ENCODE assay signal across 8 cellular contexts in the genomic region with DNA sequence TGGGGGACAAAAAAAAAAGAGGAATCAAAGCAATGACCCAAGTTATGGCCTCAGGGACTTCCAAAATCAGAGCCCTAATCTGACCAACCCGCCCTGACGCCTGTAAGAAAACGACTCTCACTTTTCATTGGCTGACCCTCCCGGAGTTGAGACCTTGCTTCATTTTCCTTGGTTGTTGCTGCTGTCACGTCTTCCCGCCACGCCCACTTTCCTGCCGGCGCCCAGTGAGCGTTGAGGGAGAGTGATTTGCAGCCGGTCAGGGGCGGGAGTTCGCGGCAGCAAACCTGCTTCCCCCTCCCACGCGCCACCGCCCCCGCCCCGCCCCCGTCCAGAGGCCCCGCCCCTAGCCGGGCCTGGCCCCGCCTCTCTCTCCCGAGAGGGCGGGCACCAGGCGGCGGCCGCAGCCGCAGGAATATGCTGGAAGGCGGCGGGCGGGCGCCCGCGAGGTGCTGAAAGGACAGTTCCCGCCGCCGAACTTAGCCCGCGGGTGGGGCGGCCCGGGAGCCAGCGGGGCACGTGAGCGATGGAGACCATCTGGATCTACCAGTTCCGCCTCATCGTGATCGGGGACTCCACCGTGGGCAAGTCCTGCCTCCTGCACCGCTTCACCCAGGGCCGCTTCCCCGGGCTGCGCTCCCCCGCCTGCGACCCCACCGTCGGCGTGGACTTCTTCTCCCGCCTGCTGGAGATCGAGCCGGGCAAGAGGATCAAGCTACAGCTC. TPM values are rescaled to one million over a fixed set of nuclear protein-coding genes. Genes with fewer than 3 reads are reported as not detected.
DNase-seq lines count a peak whose midpoint lies in the region; ATAC-seq, FAIRE-seq and TF ChIP-seq lines count a peak whose summit lies in the region.

A gene with protein sequence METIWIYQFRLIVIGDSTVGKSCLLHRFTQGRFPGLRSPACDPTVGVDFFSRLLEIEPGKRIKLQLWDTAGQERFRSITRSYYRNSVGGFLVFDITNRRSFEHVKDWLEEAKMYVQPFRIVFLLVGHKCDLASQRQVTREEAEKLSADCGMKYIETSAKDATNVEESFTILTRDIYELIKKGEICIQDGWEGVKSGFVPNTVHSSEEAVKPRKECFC (plus strand): TSS at position 403 of the 721 bp plus-strand sequence. CDS start 121 bp downstream, at position 524.

- CTCF ChIA-PET in activated CD4-positive, alpha-beta T cell treated with anti-CD3 and anti-CD28 coated beads, Interleukin-2, amount 10 ng/mL, durations not matched to agents 7 days and 5 days (lab: Charles Lee): no interaction called here
- CTCF ChIA-PET in HepG2 (lab: Yijun Ruan, JAX; ENCODE audit: low intra/inter-chr PET ratio, low total read pairs): no interaction called here

- TF ChIP-seq EP300 in HepG2 (IDR thresholded peaks at IDR 0.05; ENCODE audit: low read depth in 2 of 2, low read length in 2 of 2) (no peak), HepG2 (CRISPR knock-in tag; IDR thresholded peaks at IDR 0.05; ENCODE audit: borderline replicate concordance) (no peak)

- POLR2A ChIA-PET in activated CD4-positive, alpha-beta T cell treated with anti-CD3 and anti-CD28 coated beads, Interleukin-2, amount 10 ng/mL, durations not matched to agents 7 days and 5 days (lab: Charles Lee): no interaction called here
- POLR2A ChIA-PET in HepG2 (lab: Yijun Ruan, JAX): no interaction called here

- ATAC-seq in HG03439 (IDR thresholded peaks at IDR 0.05; ENCODE audit: unreplicated experiment): peak; percentile 93
- peak; percentile 94 for ATAC-seq in HepG2

- no peak within 1 kb of the TSS for H3K27ac ChIP-seq in HepG2 (ENCODE audit: extremely low read length, insufficient read depth, low read length)

- BruUV-seq in HepG2 (replicated peaks; lab: Mats Ljungman, UMichigan): no TSS peak

- no peaks in the 10 kb centered on the region for H3K9me3 Mint-ChIP-seq in activated CD4-positive, alpha-beta T cell treated with anti-CD3 and anti-CD28 coated beads, Interleukin-2, amount 10 ng/mL, durations not matched to agents 7 days and 5 days

- intact Hi-C loops in HepG2 (cut with micrococcal nuclease; ENCODE audit: unreplicated experiment): no loop called here

- DNase-seq in AG10803 (ENCODE audit: low read depth) (peak; percentile 80), GM19239 (ENCODE audit: insufficient read length, low spot score) (peak; percentile 94), NCI-H524 (lab: John Stamatoyannopoulos, UW) (peak; percentile 96 to 98), dermis blood vessel endothelial cell (peak; percentile 92), HepG2 (ENCODE audit: low spot score) (peak; percentile 21)
- peak; percentile 87 for DNase-seq in activated CD4-positive, alpha-beta T cell treated with anti-CD3 and anti-CD28 coated beads, Interleukin-2, amount 10 ng/mL, durations not matched to agents 7 days and 5 days
- DNase-seq in stimulated activated CD4-positive, alpha-beta T cell treated with anti-CD3 and anti-CD28 coated beads, Interleukin-2, amount 100 ng/mL, for 4 hours (ENCODE audit: low read depth): peak; percentile 64

- TF ChIP-seq POLR2A in HepG2 (IDR thresholded peaks at IDR 0.05; ENCODE audit: insufficient read depth in 1 of 2, low read depth in 2 of 2, low read length in 2 of 2): no peak

- no peaks in the 10 kb centered on the region for H3K4me1 ChIP-seq in HepG2 (ENCODE audit: insufficient read depth, low read length)

- no peak within 1 kb of the TSS for H3K27ac Mint-ChIP-seq in activated CD4-positive, alpha-beta T cell treated with anti-CD3 and anti-CD28 coated beads, Interleukin-2, amount 10 ng/mL, durations not matched to agents 7 days and 5 days

- in situ Hi-C loops in HepG2 (cut with HindIII; ENCODE audit: extremely low pct_ligation_motif_present, low pct_unique_long_range_greater_than_20kb): no loop called here

- no peaks in the 10 kb centered on the region for H3K79me2 ChIP-seq in HepG2 (ENCODE audit: insufficient read depth, low read length)

- H3K4me3 Mint-ChIP-seq in activated CD4-positive, alpha-beta T cell treated with anti-CD3 and anti-CD28 coated beads, Interleukin-2, amount 10 ng/mL, durations not matched to agents 7 days and 5 days: peak within 1 kb of the TSS; percentile 69

- TF ChIP-seq CTCF in AG10803 (conservative IDR thresholded peaks at IDR 0.05; ENCODE audit: low read length) (no peak), HepG2 (CRISPR knock-in tag; IDR thresholded peaks at IDR 0.05) (no peak)

- no peaks in the 10 kb centered on the region for H3K9me3 ChIP-seq in HepG2 (ENCODE audit: low read length)

- peaks cover 34% of the 10 kb centered on the region for H3K27me3 Mint-ChIP-seq in activated CD4-positive, alpha-beta T cell treated with anti-CD3 and anti-CD28 coated beads, Interleukin-2, amount 10 ng/mL, durations not matched to agents 7 days and 5 days

- no peaks in the 10 kb centered on the region for H3K36me3 ChIP-seq in HepG2 (replicated peaks in 1 of 2; ENCODE audit: control insufficient read depth in 1 of 2, insufficient read depth in 2 of 2, low read length in 2 of 2)

- TF ChIP-seq RAD21 in HepG2 (CRISPR knock-in tag; IDR thresholded peaks at IDR 0.05): no peak

- FAIRE-seq in GM19239 (lab: Jason Lieb, UNC): peak; percentile 73
- FAIRE-seq in HepG2 (lab: Jason Lieb, UNC): no peak

- 0 out of 2 replicates have a peak within 1 kb of the TSS, but pooled peaks have one; percentile 18 for H3K4me2 ChIP-seq in HepG2 (ENCODE audit: low read depth, low read length)

- no peaks in the 10 kb centered on the region for H4K20me1 ChIP-seq in HepG2 (ENCODE audit: insufficient read depth, low read length)

- H3K9ac ChIP-seq in HepG2 (ENCODE audit: insufficient read depth, low read depth, low read length): no peak within 1 kb of the TSS

- 55% methylated on average over 20 of the region's 61 CpGs for WGBS in HepG2 (ENCODE audit: low lambda C conversion rate)

- H3K4me1 Mint-ChIP-seq in activated CD4-positive, alpha-beta T cell treated with anti-CD3 and anti-CD28 coated beads, Interleukin-2, amount 10 ng/mL, durations not matched to agents 7 days and 5 days: peaks cover 14% of the 10 kb centered on the region

- H3K4me3 ChIP-seq in AG10803 (ENCODE audit: low read length) (peak within 1 kb of the TSS; percentile 40), HepG2 (replicated peaks in 1 of 3; ENCODE audit: insufficient read depth in 1 of 3, low read depth in 2 of 3, low read length in 3 of 3) (no peak within 1 kb of the TSS)

- H3K36me3 Mint-ChIP-seq in activated CD4-positive, alpha-beta T cell treated with anti-CD3 and anti-CD28 coated beads, Interleukin-2, amount 10 ng/mL, durations not matched to agents 7 days and 5 days (ENCODE audit: low read depth): no peaks in the 10 kb centered on the region

- peaks cover 0 to 14% of the 10 kb centered on the region in 2 experiments; a peak in 2 of 5 replicates for H3K27me3 ChIP-seq in HepG2 (ENCODE audit: control insufficient read depth in 1 of 2, insufficient read depth in 2 of 2, low read length in 2 of 2)

- H2AFZ ChIP-seq in HepG2 (ENCODE audit: low read length): no peak within 1 kb of the TSS

TF ChIP-seq in HepG2, 621 proteins besides CTCF, POLR2A, EP300 and RAD21 (continues in another document):
- TF ChIP-seq SALL1 (CRISPR knock-in tag; IDR thresholded peaks at IDR 0.05) (no peak), SATB2 (CRISPR knock-in tag; IDR thresholded peaks at IDR 0.05) (no peak), CHD2 (IDR thresholded peaks at IDR 0.05; ENCODE audit: low read depth, low read length) (no peak), NFYB (CRISPR knock-in tag; IDR thresholded peaks at IDR 0.05) (peak; percentile 67), ELF1 (CRISPR knock-in tag; IDR thresholded peaks at IDR 0.05) (no peak), SMYD3 (CRISPR knock-in tag; IDR thresholded peaks at IDR 0.05) (no peak), ZNF460 (CRISPR knock-in tag; IDR thresholded peaks at IDR 0.05; ENCODE audit: borderline replicate concordance) (no peak)
- TF ChIP-seq, protein P1, sequence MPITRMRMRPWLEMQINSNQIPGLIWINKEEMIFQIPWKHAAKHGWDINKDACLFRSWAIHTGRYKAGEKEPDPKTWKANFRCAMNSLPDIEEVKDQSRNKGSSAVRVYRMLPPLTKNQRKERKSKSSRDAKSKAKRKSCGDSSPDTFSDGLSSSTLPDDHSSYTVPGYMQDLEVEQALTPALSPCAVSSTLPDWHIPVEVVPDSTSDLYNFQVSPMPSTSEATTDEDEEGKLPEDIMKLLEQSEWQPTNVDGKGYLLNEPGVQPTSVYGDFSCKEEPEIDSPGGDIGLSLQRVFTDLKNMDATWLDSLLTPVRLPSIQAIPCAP (CRISPR knock-in tag; IDR thresholded peaks at IDR 0.05; ENCODE audit: low read depth): no peak

RNA-seq across cellular contexts. Expression of the gene that starts here (rescaled TPM):
- under 1 TPM in 1 of 2 experiments, not detected in 1; 0.15 TPM for total RNA-seq in activated CD4-positive, alpha-beta T cell treated with anti-CD3 and anti-CD28 coated beads, Interleukin-2, amount 10 ng/mL, durations not matched to agents 7 days and 5 days
- total RNA-seq in dermis blood vessel endothelial cell (0.05 and 0.17 TPM in 2 replicates), HepG2 (2016; rRNA removed; fragmentation: Illumina TruSeq; extraction: Trizol) (not detected in 2 replicates)
- not detected in 2 replicates for total RNA-seq in HepG2 (2016; cell fraction: cytosol; rRNA removed; fragmentation: Illumina TruSeq; extraction: Trizol; ENCODE audit: low read depth)
- not detected in 2 replicates for total RNA-seq in HepG2 (2016; cell fraction: insoluble cytoplasmic fraction; rRNA removed; fragmentation: Illumina TruSeq; extraction: Trizol)
- not detected in 2 replicates for total RNA-seq in HepG2 (2016; cell fraction: membrane; rRNA removed; fragmentation: Illumina TruSeq; extraction: Trizol)
- total RNA-seq in HepG2 (2016; cell fraction: nucleus; rRNA removed; fragmentation: Illumina TruSeq; extraction: Trizol): not detected in 2 replicates
- polyA plus RNA-seq in HepG2 (2011; rRNA removed): not detected in 2 replicates
- not detected in 2 replicates for polyA plus RNA-seq in HepG2 (2011; cell fraction: cytosol; rRNA removed)
- not detected in 2 replicates for polyA plus RNA-seq in HepG2 (2011; cell fraction: nucleus; rRNA removed)
- not detected in 2 replicates for polyA plus RNA-seq in HepG2 (2012)
- not detected in 2 replicates for polyA plus RNA-seq in HepG2 (2016; cell fraction: cytosol; fragmentation: Illumina TruSeq; extraction: Trizol; ENCODE audit: low read depth)
- not detected in 2 replicates for polyA plus RNA-seq in HepG2 (2016; cell fraction: insoluble cytoplasmic fraction; fragmentation: Illumina TruSeq; extraction: Trizol; ENCODE audit: low read depth)
- not detected in 2 replicates for polyA plus RNA-seq in HepG2 (2016; cell fraction: membrane; fragmentation: Illumina TruSeq; extraction: Trizol; ENCODE audit: low read depth)
- polyA plus RNA-seq in HepG2 (2016; cell fraction: nucleus; fragmentation: Illumina TruSeq; extraction: Trizol; ENCODE audit: insufficient read depth, low read depth): not detected in 2 replicates
- polyA minus RNA-seq in HepG2 (2011; rRNA and poly(A)+ RNA removed; ENCODE audit: low replicate concordance): not detected in 2 replicates
- polyA minus RNA-seq in HepG2 (2011; cell fraction: cytosol; rRNA and poly(A)+ RNA removed): not detected in 2 replicates
- polyA minus RNA-seq in HepG2 (2011; cell fraction: nucleus; rRNA and poly(A)+ RNA removed): not detected in 2 replicates

Comparison
In these comparisons a context has a peak if more than half of its experiments do, and no peak if none do; other contexts are left out.
1. Peak in DNase-seq in activated CD4-positive, alpha-beta T cell treated with anti-CD3 and anti-CD28 coated beads, Interleukin-2, amount 10 ng/mL, durations not matched to agents 7 days and 5 days; RNA of the gene not detected or under 1 TPM.
2. Peak in DNase-seq in dermis blood vessel endothelial cell; RNA of the gene not detected or under 1 TPM.
3. Peak in DNase-seq, ATAC-seq and H3K4me2 ChIP-seq in HepG2; RNA of the gene not detected or under 1 TPM.
4. DNase-seq: peak in every context shown above with its lines; median percentile 97 in NCI-H524; 94 in GM19239; 92 in dermis blood vessel endothelial cell; 87 in activated CD4-positive, alpha-beta T cell treated with anti-CD3 and anti-CD28 coated beads, Interleukin-2, amount 10 ng/mL, durations not matched to agents 7 days and 5 days; 80 in AG10803; 64 in stimulated activated CD4-positive, alpha-beta T cell treated with anti-CD3 and anti-CD28 coated beads, Interleukin-2, amount 100 ng/mL, for 4 hours; 21 in HepG2.